20 cellular contexts compared by ENCODE assay signal in the genomic region with DNA sequence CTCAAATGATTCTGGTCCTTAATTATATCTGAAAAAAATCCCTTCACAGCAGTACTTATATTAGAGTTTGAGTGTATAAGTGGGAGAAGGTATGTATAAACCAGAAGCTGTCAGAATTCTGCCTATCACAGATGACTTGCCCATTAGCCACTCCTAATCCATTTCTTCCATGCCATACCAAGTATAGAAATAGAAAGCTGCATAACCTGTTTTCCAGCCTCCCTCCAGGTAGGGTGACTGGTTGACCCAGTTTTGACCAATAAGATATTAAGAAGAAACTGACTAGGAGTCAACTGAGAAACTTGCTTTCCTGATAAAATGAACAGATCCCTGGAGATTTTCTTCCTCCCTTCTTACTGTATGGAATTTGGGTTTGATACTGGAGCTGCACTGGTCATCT.
A peak's percentile ranks its signal among the peaks of the same experiment; 100 is the strongest.
DNase-seq lines count a peak whose midpoint lies in the region; ATAC-seq and TF ChIP-seq lines count a peak whose summit lies in the region.
"Had no signal": no experiment of that assay in that cellular context is flagged by ENCODE, and none has a peak within 500 bp of the region (broad histone marks: within the 10 kb centered on the region; RNA-seq: fewer than 3 reads in every experiment).

No MANE protein-coding gene starts in this region.

- no peak overlapping the region for H3K4me3 ChIP-seq in left lung
- H3K4me3 ChIP-seq: BLaER1 had no signal

- peaks cover 0 to 10% of the 10 kb centered on the region in 2 donors for H3K9me3 ChIP-seq in left lung
- H3K9me3 ChIP-seq: BLaER1 had no signal

- intact Hi-C loops in left lung (cut with DNase I) (no loop called here), posterior vena cava (cut with DNase I) (no loop called here)

- no peaks in the 10 kb centered on the region for H3K4me1 ChIP-seq in left lung
- H3K4me1 ChIP-seq: BLaER1 had no signal

- H3K27me3 ChIP-seq in left lung = no peaks in the 10 kb centered on the region
- H3K27me3 ChIP-seq: BLaER1 had no signal

- no peak for TF ChIP-seq CTCF in left lung (IDR thresholded peaks at IDR 0.05)

- no peaks in the 10 kb centered on the region for H3K36me3 ChIP-seq in left lung
- H3K36me3 ChIP-seq: BLaER1 had no signal

- peak; percentile 79 for ATAC-seq in left lung
- no peak for ATAC-seq in HG02973 (IDR thresholded peaks at IDR 0.05; ENCODE audit: unreplicated experiment)

- H3K27ac ChIP-seq in epithelial cell of prostate (peak overlapping the region; percentile 18), left lung (no peak overlapping the region)
- H3K27ac ChIP-seq: BLaER1, HL-60 had no signal

- DNase-seq in DMS53 (lab: John Stamatoyannopoulos, UW) (peak; percentile 81), HT-29 (ENCODE audit: low spot score) (peak; percentile 82), epithelial cell of prostate (ENCODE audit: low read depth, low spot score) (peak; percentile 6), left lung (no peak), HK-2 (ENCODE audit: unreplicated experiment) (no peak), posterior vena cava (ENCODE audit: low spot score) (no peak)
- DNase-seq in stimulated activated CD4-positive, alpha-beta T cell treated with anti-CD3 and anti-CD28 coated beads, Interleukin-15, amount 100 ng/mL, for 24 hours = no peak
- DNase-seq: CD4-positive, alpha-beta memory T cell; HFFc6; Karpas-422; MM.1S; NCI-H1092; NCI-H2081; NCI-H510A; NCI-H82; RPMI8226; SW 1271 had no signal

Comparison
In these comparisons a context has a peak if more than half of its experiments do, and no peak if none do; other contexts are left out.
1. DNase-seq: peak in DMS53 (single experiment), HT-29 (single experiment) and epithelial cell of prostate (single experiment); none in left lung (0 of 2), stimulated activated CD4-positive, alpha-beta T cell treated with anti-CD3 and anti-CD28 coated beads, Interleukin-15, amount 100 ng/mL, for 24 hours (single experiment), HK-2 (single experiment) and posterior vena cava (single experiment).